ENCODE assay signal across 11 cellular contexts in genomic region chr14:104970231-104971068, GRCh38. TPM values are rescaled to one million over a fixed set of nuclear protein-coding genes. Genes with fewer than 3 reads are reported as not detected.
DNase-seq lines count a peak whose midpoint lies in the region; ATAC-seq and TF ChIP-seq lines count a peak whose summit lies in the region.
"Had no signal": no experiment of that assay in that cellular context is flagged by ENCODE, and none has a peak within 500 bp of the region (broad histone marks: within the 10 kb centered on the region; RNA-seq: fewer than 3 reads in every experiment).

No MANE protein-coding gene starts in this region.

- no peaks in the 10 kb centered on the region for H3K36me3 ChIP-seq in A673 (ENCODE audit: insufficient read depth, low read length, poor library complexity, severe bottlenecking)
- H3K36me3 ChIP-seq in mesodermal cell (ENCODE audit: control insufficient read depth, insufficient read depth, low read length) = no peaks in the 10 kb centered on the region

- H3K27ac ChIP-seq in A673 (ENCODE audit: low read depth, low read length, poor library complexity, severe bottlenecking) (no peak overlapping the region), mesodermal cell (ENCODE audit: low read depth, low read length, severe bottlenecking) (peak overlapping the region; percentile 64)

- TF ChIP-seq CTCF in A673 (conservative IDR thresholded peaks at IDR 0.05; ENCODE audit: low read depth, low read length) = no peak

- ATAC-seq in GM18870 (IDR thresholded peaks at IDR 0.05; ENCODE audit: unreplicated experiment) (no peak), HG02642 (IDR thresholded peaks at IDR 0.05; ENCODE audit: poor library complexity, unreplicated experiment) (no peak)

- H3K9me3 ChIP-seq in A673 (ENCODE audit: low read depth, low read length, poor library complexity, severe bottlenecking) (no peaks in the 10 kb centered on the region), mesodermal cell (ENCODE audit: control insufficient read depth, low read length) (no peaks in the 10 kb centered on the region)

- H3K4me1 ChIP-seq in A673 (ENCODE audit: insufficient read depth, low read length, poor library complexity, severe bottlenecking) = peaks cover 21% of the 10 kb centered on the region
- peaks cover 68% of the 10 kb centered on the region for H3K4me1 ChIP-seq in mesodermal cell (ENCODE audit: control insufficient read depth, insufficient read depth, low read length, poor library complexity, severe bottlenecking)

- H3K27me3 ChIP-seq in A673 (replicated peaks; ENCODE audit: insufficient read depth, low read depth, low read length, poor library complexity) = no peaks in the 10 kb centered on the region

- WGBS in mesodermal cell (ENCODE audit: insufficient coverage in 2 of 2), 2 experiments = 59 to 62% methylated on average over 15 to 18 of the region's 19 CpGs

- POLR2A ChIA-PET in A673 (lab: Charles Lee; ENCODE audit: low non-redundant PET) = no interaction called here

- CTCF ChIA-PET in A673 (lab: Charles Lee) = no interaction called here

- intact Hi-C loops in A673 (cut with micrococcal nuclease; ENCODE audit: unreplicated experiment) = no loop called here

- no peak overlapping the region for H3K4me3 ChIP-seq in A673 (ENCODE audit: low read depth, low read length, poor library complexity, severe bottlenecking)
- H3K4me3 ChIP-seq in mesodermal cell (ENCODE audit: extremely low read depth, insufficient read depth, low read length, poor library complexity, severe bottlenecking) = peak overlapping the region; percentile 18

- DNase-seq in A673 (ENCODE audit: low spot score) (peak; percentile 37), LHCN-M2 (ENCODE audit: low read depth) (peak; percentile 96), dedifferentiated amniotic fluid mesenchymal stem cell (ENCODE audit: extremely low spot score) (peak; percentile 57), MV-4-11 (lab: John Stamatoyannopoulos, UW) (no peak), NCI-H526 (lab: John Stamatoyannopoulos, UW) (no peak)
- DNase-seq: activated naive CD4-positive, alpha-beta T cell treated with anti-CD3 and anti-CD28 coated beads, Interleukin-2, amount 50 U/mL, for 16 hours; CD4-positive, CD25-positive, alpha-beta regulatory T cell; nephron progenitor cell had no signal

- BruUV-seq in A673 (replicated peaks; lab: Mats Ljungman, UMichigan) = no TSS peak

RNA-seq across cellular contexts. Expression of gene AHNAK2, which starts 7.7 kb away (rescaled TPM):
- total RNA-seq in A673 (2021) (0.56 and 0.59 TPM in 2 replicates), LHCN-M2 (2014; rRNA removed) (65.9 and 88.2 TPM in 2 replicates)
- 81.2 TPM for polyA plus RNA-seq in LHCN-M2 (2012)
- 5.0 TPM for polyA plus RNA-seq in mesodermal cell (2013, experiment 1 of 2)
- polyA plus RNA-seq in mesodermal cell (2013, experiment 2 of 2) = 4.9 TPM
- total RNA-seq: CD4-positive, CD25-positive, alpha-beta regulatory T cell had no signal
- polyA plus RNA-seq: CD4-positive, CD25-positive, alpha-beta regulatory T cell had no signal

RNA-seq across cellular contexts. Expression of gene CLBA1, which starts 15.1 kb away (rescaled TPM):
- total RNA-seq in A673 (2021) (14.3 and 14.6 TPM in 2 replicates), LHCN-M2 (2014; rRNA removed) (9.4 and 10.8 TPM in 2 replicates)
- polyA plus RNA-seq in LHCN-M2 (2012) = 5.2 TPM
- polyA plus RNA-seq in mesodermal cell (2013, experiment 1 of 2) = 7.3 TPM
- 6.4 TPM for polyA plus RNA-seq in mesodermal cell (2013, experiment 2 of 2)

RNA-seq across cellular contexts. Expression of gene PLD4, which starts 45.8 kb away (rescaled TPM):
- total RNA-seq in A673 (2021) (not detected in 2 replicates), LHCN-M2 (2014; rRNA removed) (not detected in 2 replicates)
- 0.19 TPM for polyA plus RNA-seq in LHCN-M2 (2012)
- polyA plus RNA-seq in mesodermal cell (2013, experiment 1 of 2) = not detected
- not detected for polyA plus RNA-seq in mesodermal cell (2013, experiment 2 of 2)
- total RNA-seq: CD4-positive, CD25-positive, alpha-beta regulatory T cell had no signal

RNA-seq across cellular contexts. Expression of gene CDCA4, which starts 50.4 kb away (rescaled TPM):
- 49.7 and 51.1 TPM in 2 replicates for total RNA-seq in A673 (2021)
- 63.1 and 63.6 TPM in 2 replicates for total RNA-seq in LHCN-M2 (2014; rRNA removed)
- 21.3 TPM for polyA plus RNA-seq in LHCN-M2 (2012)
- polyA plus RNA-seq in mesodermal cell (2013, experiment 1 of 2) = 33.1 TPM
- polyA plus RNA-seq in mesodermal cell (2013, experiment 2 of 2) = 29.9 TPM

Comparison
In these comparisons a context has a peak if more than half of its experiments do, and no peak if none do; other contexts are left out.
1. DNase-seq: peak in A673 (single experiment), LHCN-M2 (single experiment) and dedifferentiated amniotic fluid mesenchymal stem cell (single experiment); none in MV-4-11 (single experiment) and NCI-H526 (0 of 2).
2. RNA of gene AHNAK2, which starts 7.7 kb away (total RNA-seq): 65.9 to 88.2 TPM in LHCN-M2; 0.56 to 0.59 TPM in A673; every median in the first group is over 10 times any median in the second.